ENCODE assay signal across 1 cellular context in the genomic region with DNA sequence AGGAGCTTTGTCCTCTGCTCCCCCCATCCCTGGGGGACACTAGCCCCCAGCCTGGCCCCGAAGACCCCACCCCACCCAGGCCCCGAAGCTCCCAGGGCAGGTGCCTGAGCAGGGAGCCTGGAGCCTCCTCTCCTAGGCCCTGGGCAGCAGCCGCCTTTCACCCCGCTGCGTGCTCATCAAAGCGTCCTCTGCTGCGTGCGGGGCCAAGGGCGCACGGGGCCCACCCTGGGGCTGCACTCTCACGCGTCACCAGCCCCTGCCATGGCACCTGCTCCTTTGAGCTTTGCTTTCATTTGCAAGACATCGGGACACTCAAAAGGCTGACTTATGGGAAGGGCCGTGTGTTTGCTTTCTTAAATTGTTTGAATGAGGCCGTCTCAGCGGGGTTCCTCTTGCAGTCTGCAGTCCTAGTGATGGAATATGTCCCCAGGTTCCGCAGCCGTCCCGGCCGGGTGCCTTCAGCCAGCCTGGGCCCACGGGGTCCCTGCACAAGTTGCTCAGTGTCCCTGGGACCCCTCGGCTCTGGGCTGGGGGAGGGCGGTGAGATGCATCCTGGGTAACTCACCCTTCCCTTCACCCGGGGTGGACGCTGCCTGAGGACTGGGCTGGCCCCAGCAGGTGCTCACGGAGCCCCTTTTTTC.
TF ChIP-seq lines count a peak whose summit lies in the region.

No MANE protein-coding gene starts in this region.

TF ChIP-seq in H1, 55 proteins besides CTCF, POLR2A, EP300 and RAD21:
- TF ChIP-seq CREB1 (IDR thresholded peaks at IDR 0.05) (no peak), CBX8 (IDR thresholded peaks at IDR 0.05; ENCODE audit: borderline replicate concordance, low read depth, low read length) (no peak), JUND (IDR thresholded peaks at IDR 0.05; ENCODE audit: low read length) (no peak), POU5F1 (IDR thresholded peaks at IDR 0.05; ENCODE audit: low read depth, low read length) (no peak), HDAC2 (IDR thresholded peaks at IDR 0.05; ENCODE audit: borderline replicate concordance in 1 of 2, low read depth in 2 of 2, low read length in 2 of 2) (no peak), KDM4A (IDR thresholded peaks at IDR 0.05; ENCODE audit: low read depth, low read length, severe bottlenecking) (no peak), EZH2 (IDR thresholded peaks at IDR 0.05; ENCODE audit: low read depth, low read length, severe bottlenecking) (no peak), CHD2 (IDR thresholded peaks at IDR 0.05; ENCODE audit: low read length) (no peak), CBX5 (IDR thresholded peaks at IDR 0.05; ENCODE audit: low read depth, low read length) (no peak)
- TF ChIP-seq, protein P1, sequence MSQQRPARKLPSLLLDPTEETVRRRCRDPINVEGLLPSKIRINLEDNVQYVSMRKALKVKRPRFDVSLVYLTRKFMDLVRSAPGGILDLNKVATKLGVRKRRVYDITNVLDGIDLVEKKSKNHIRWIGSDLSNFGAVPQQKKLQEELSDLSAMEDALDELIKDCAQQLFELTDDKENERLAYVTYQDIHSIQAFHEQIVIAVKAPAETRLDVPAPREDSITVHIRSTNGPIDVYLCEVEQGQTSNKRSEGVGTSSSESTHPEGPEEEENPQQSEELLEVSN (IDR thresholded peaks at IDR 0.05), result no peak
- TF ChIP-seq, protein P2, sequence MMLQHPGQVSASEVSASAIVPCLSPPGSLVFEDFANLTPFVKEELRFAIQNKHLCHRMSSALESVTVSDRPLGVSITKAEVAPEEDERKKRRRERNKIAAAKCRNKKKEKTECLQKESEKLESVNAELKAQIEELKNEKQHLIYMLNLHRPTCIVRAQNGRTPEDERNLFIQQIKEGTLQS (IDR thresholded peaks at IDR 0.05; ENCODE audit: insufficient read depth, low read depth, low read length), result no peak
